24 cellular contexts compared by ENCODE assay signal in genomic region chr17:57756941-57757340, GRCh38. TPM values are rescaled to one million over a fixed set of nuclear protein-coding genes. Genes with fewer than 3 reads are reported as not detected.
DNase-seq lines count a peak whose midpoint lies in the region; ATAC-seq and TF ChIP-seq lines count a peak whose summit lies in the region.
"Had no signal": no experiment of that assay in that cellular context is flagged by ENCODE, and none has a peak within 500 bp of the region (broad histone marks: within the 10 kb centered on the region; RNA-seq: fewer than 3 reads in every experiment).

No MANE protein-coding gene starts in this region.

- CTCF ChIA-PET in SK-N-SH (lab: Yijun Ruan, JAX), result interaction anchor here (0.6 to 3.9 kb wide), 6 partner anchors 10 to 252 kb away, joined by 3 to 48 read pairs (median 14); no protein-coding TSS in a partner anchor

- WGBS in SK-N-SH (ENCODE audit: low lambda C conversion rate), result 59% methylated on average over 7 of the region's 7 CpGs
- WGBS in mesodermal cell (ENCODE audit: insufficient coverage in 2 of 2), 2 experiments, result 61 to 66% methylated on average over 6 of the region's 7 CpGs

- H3K27me3 ChIP-seq in SK-N-SH (ENCODE audit: insufficient read depth), result 0 out of 2 replicates have a peak, but pooled peaks cover 8% of the 10 kb centered on the region
- H3K27me3 ChIP-seq: BLaER1, MG63, Peyer's patch had no signal

- no peak overlapping the region for H3K9ac ChIP-seq in SK-N-SH
- H3K9ac ChIP-seq: BLaER1 had no signal

- POLR2A ChIA-PET in SK-N-SH (lab: Yijun Ruan, JAX), result no interaction called here

- no peaks in the 10 kb centered on the region for H4K20me1 ChIP-seq in SK-N-SH (ENCODE audit: insufficient read depth)
- H4K20me1 ChIP-seq: BLaER1 had no signal

- H3F3A ChIP-seq in SK-N-SH (replicated peaks; ENCODE audit: insufficient read depth), result no peaks in the 10 kb centered on the region

- H2AFZ ChIP-seq in SK-N-SH (ENCODE audit: low read depth), result no peak overlapping the region

- peaks cover 0 to 45% of the 10 kb centered on the region in 2 experiments; a peak in 2 of 4 replicates for H3K4me1 ChIP-seq in SK-N-SH (ENCODE audit: control insufficient read depth in 1 of 2, insufficient read depth in 2 of 2, low read depth in 1 of 2, low read length in 1 of 2)
- peaks cover 7% of the 10 kb centered on the region for H3K4me1 ChIP-seq in mesodermal cell (ENCODE audit: control insufficient read depth, insufficient read depth, low read length, poor library complexity, severe bottlenecking)
- H3K4me1 ChIP-seq: Peyer's patch had no signal

- no peaks in the 10 kb centered on the region for H3K9me2 ChIP-seq in SK-N-SH

- ATAC-seq in SK-N-SH treated with all-trans-retinoic acid at 6 μM for 48 hours (no peak), GM21723 (IDR thresholded peaks at IDR 0.05; ENCODE audit: unreplicated experiment) (no peak), GM21367 (IDR thresholded peaks at IDR 0.05; ENCODE audit: unreplicated experiment) (no peak), HG03097 (IDR thresholded peaks at IDR 0.05; ENCODE audit: low FRiP score, unreplicated experiment) (no peak)

- H3K9me3 ChIP-seq in SK-N-SH (no peaks in the 10 kb centered on the region), mesodermal cell (ENCODE audit: control insufficient read depth, low read length) (no peaks in the 10 kb centered on the region)
- H3K9me3 ChIP-seq: BLaER1, MG63, Peyer's patch had no signal

- no peak for TF ChIP-seq RAD21 in SK-N-SH (IDR thresholded peaks at IDR 0.05; ENCODE audit: low read length)

- TF ChIP-seq EP300 in SK-N-SH (IDR thresholded peaks at IDR 0.05; ENCODE audit: borderline replicate concordance in 1 of 2, low read depth in 1 of 2, low read length in 1 of 2), result no peak

- no peaks in the 10 kb centered on the region for H3K79me2 ChIP-seq in SK-N-SH (ENCODE audit: insufficient read depth)

- H3K36me3 ChIP-seq in SK-N-SH (replicated peaks in 1 of 2; ENCODE audit: control insufficient read depth in 1 of 2, insufficient read depth in 2 of 2, low read length in 1 of 2) (no peaks in the 10 kb centered on the region), mesodermal cell (ENCODE audit: control insufficient read depth, insufficient read depth, low read length) (no peaks in the 10 kb centered on the region)
- H3K36me3 ChIP-seq: BLaER1, MG63, Peyer's patch had no signal

- no peak overlapping the region for H3K4me2 ChIP-seq in SK-N-SH
- H3K4me2 ChIP-seq: BLaER1 had no signal

- no peak overlapping the region; a peak in 1 of 4 replicates for H3K27ac ChIP-seq in SK-N-SH (ENCODE audit: low read depth in 2 of 2, low read length in 1 of 2)
- H3K27ac ChIP-seq in mesodermal cell (ENCODE audit: low read depth, low read length, severe bottlenecking), result peak overlapping the region; percentile 29
- H3K27ac ChIP-seq: 22Rv1, BLaER1, Peyer's patch had no signal

- DNase-seq in SK-N-SH (no peak), SK-N-DZ (ENCODE audit: low spot score) (peak; percentile 52)
- no peak for DNase-seq in stimulated activated naive CD4-positive, alpha-beta T cell (lab: John Stamatoyannopoulos, UW)
- DNase-seq: ACHN; CD4-positive, alpha-beta T cell; COR-L47; DMS 273 treated with DMSO at 0.1 percent for 48 hours; DND-41; H7; HFFc6; MG63; NCI-H1048; NCI-H1417 treated with DMSO at 0.1 percent for 48 hours; NCI-H2029; NCI-H524; NCI-H774; Peyer's patch had no signal

- H3K4me3 ChIP-seq in SK-N-SH (ENCODE audit: low read depth in 2 of 2, low read length in 1 of 2), result no peak overlapping the region
- H3K4me3 ChIP-seq in mesodermal cell (ENCODE audit: extremely low read depth, insufficient read depth, low read length, poor library complexity, severe bottlenecking), result no peak overlapping the region
- H3K4me3 ChIP-seq: BLaER1, MG63, Peyer's patch had no signal

- TF ChIP-seq CTCF in SK-N-SH (IDR thresholded peaks at IDR 0.05), result no peak

TF ChIP-seq in SK-N-SH, 30 proteins besides CTCF, POLR2A, EP300 and RAD21:
- TF ChIP-seq TEAD4 (IDR thresholded peaks at IDR 0.05; ENCODE audit: borderline replicate concordance, insufficient read depth) (no peak), TCF12 (IDR thresholded peaks at IDR 0.05) (no peak), GATA2 (CRISPR knock-in tag; IDR thresholded peaks at IDR 0.05) (peak; percentile 23; the same call in 1 of the 2 replicates), TAF1 (IDR thresholded peaks at IDR 0.05; ENCODE audit: borderline replicate concordance, low read depth, low read length) (no peak), POLR2AphosphoS5 (IDR thresholded peaks at IDR 0.05; ENCODE audit: low read depth, low read length) (no peak), USF2 (IDR thresholded peaks at IDR 0.05; ENCODE audit: borderline replicate concordance, low read depth, low read length) (no peak)
TF ChIP-seq in SK-N-SH: peak in this region for 1.

TF ChIP-seq in SK-N-SH treated with all-trans-retinoic acid at 6 μM for 48 hours, 23 proteins besides CTCF, POLR2A, EP300 and RAD21 (continues in another document):
- TF ChIP-seq ISL1 (CRISPR knock-in tag; IDR thresholded peaks at IDR 0.05), result no peak
- no peak for TF ChIP-seq ZNF70 (CRISPR knock-in tag; IDR thresholded peaks at IDR 0.05)
- no peak for TF ChIP-seq ZFP30 (CRISPR knock-in tag; IDR thresholded peaks at IDR 0.05)
- no peak for TF ChIP-seq CREB5 (CRISPR knock-in tag; IDR thresholded peaks at IDR 0.05; ENCODE audit: low read depth)
- no peak for TF ChIP-seq POU6F1 (CRISPR knock-in tag; IDR thresholded peaks at IDR 0.05; ENCODE audit: borderline replicate concordance, low read depth)
- no peak for TF ChIP-seq ZC3H10 (CRISPR knock-in tag; IDR thresholded peaks at IDR 0.05)
- no peak for TF ChIP-seq CSDC2 (CRISPR knock-in tag; IDR thresholded peaks at IDR 0.05)
- no peak for TF ChIP-seq TSHZ2 (CRISPR knock-in tag; IDR thresholded peaks at IDR 0.05)
- TF ChIP-seq CSRNP3 (CRISPR knock-in tag; IDR thresholded peaks at IDR 0.05), result no peak

RNA-seq across cellular contexts. Expression of gene CCDC182, which starts 11.8 kb away (rescaled TPM):
- polyA plus RNA-seq in SK-N-SH (2012; rRNA removed), result not detected in 2 replicates
- not detected in 2 replicates for polyA plus RNA-seq in SK-N-SH (2012; cell fraction: cytosol; rRNA removed)
- not detected in 2 replicates for polyA plus RNA-seq in SK-N-SH (2012; cell fraction: nucleus; rRNA removed)
- not detected in 2 replicates for polyA plus RNA-seq in SK-N-DZ (2014; cell fraction: cytosol; rRNA removed)
- polyA plus RNA-seq in SK-N-DZ (2014; cell fraction: nucleus; rRNA removed), result not detected in 2 replicates
- not detected for polyA plus RNA-seq in mesodermal cell (2013, experiment 1 of 2)
- polyA plus RNA-seq in mesodermal cell (2013, experiment 2 of 2), result not detected
